In genomic region chr20:44028868-44029847, GRCh38 we compare ENCODE assay signal across 10 cellular contexts.
A peak's percentile ranks its signal among the peaks of the same experiment; 100 is the strongest.
DNase-seq lines count a peak whose midpoint lies in the region; ATAC-seq and TF ChIP-seq lines count a peak whose summit lies in the region.
"Had no signal": no experiment of that assay in that cellular context is flagged by ENCODE, and none has a peak within 500 bp of the region (broad histone marks: within the 10 kb centered on the region; RNA-seq: fewer than 3 reads in every experiment).

No MANE protein-coding gene starts in this region.

- no peak overlapping the region for H3K27ac ChIP-seq in uterus
- no peak overlapping the region for H3K27ac ChIP-seq in mammary epithelial cell (ENCODE audit: insufficient read depth, low read depth, low read length)

- no peaks in the 10 kb centered on the region for H4K20me1 ChIP-seq in mammary epithelial cell (ENCODE audit: insufficient read depth, low read length)

- peak in 6 of 34 experiments; percentile 8 to 32 (median 18) for DNase-seq in T-cell
- peak in 2 of 10 donors; percentile 14 to 19 for DNase-seq in naive thymus-derived CD8-positive, alpha-beta T cell
- no peak for DNase-seq in uterus
- DNase-seq in NCI-H82 (lab: John Stamatoyannopoulos, UW) = no peak
- DNase-seq in mammary epithelial cell = no peak
- DNase-seq: cerebellar nuclear complex, hypothalamus, NCI-H2171 had no signal

- no peaks in the 10 kb centered on the region for H3K27me3 ChIP-seq in uterus
- peaks cover 3% of the 10 kb centered on the region for H3K27me3 ChIP-seq in mammary epithelial cell (ENCODE audit: insufficient read depth, low read length)

- in situ Hi-C loops in mammary epithelial cell (cut with MboI; ENCODE audit: low sequenced_read_pairs in 2 of 2) = no loop called here

- H3K79me2 ChIP-seq in mammary epithelial cell (ENCODE audit: insufficient read depth, low read length) = no peaks in the 10 kb centered on the region

- H3K9me3 Mint-ChIP-seq in T-cell = no peaks in the 10 kb centered on the region
- no peaks in the 10 kb centered on the region for H3K9me3 Mint-ChIP-seq in naive thymus-derived CD8-positive, alpha-beta T cell

- 54% methylated on average over 13 of the region's 14 CpGs for WGBS in mammary epithelial cell (ENCODE audit: low coverage, missing lambda C conversion rate)

- TF ChIP-seq CTCF in uterus (IDR thresholded peaks at IDR 0.05) (no peak), mammary epithelial cell (conservative IDR thresholded peaks at IDR 0.05 in 1 of 2, IDR thresholded peaks at IDR 0.05 in 1 of 2; ENCODE audit: extremely low read depth in 1 of 2, insufficient read depth in 1 of 2, low read depth in 1 of 2, low read length in 2 of 2) (no peak)

- H2AFZ ChIP-seq in mammary epithelial cell (ENCODE audit: low read depth, low read length) = no peak overlapping the region

- POLR2A ChIA-PET in T-cell (lab: Charles Lee) = no interaction called here
- POLR2A ChIA-PET in naive thymus-derived CD8-positive, alpha-beta T cell (lab: Charles Lee) = interaction anchor here (0.9 to 1.3 kb wide), 3 partner anchors 9 to 571 kb away, joined by 3 to 4 read pairs (median 4); partner anchors contain the start of gene SRSF6

- no TSS peak for BruUV-seq in mammary epithelial cell (replicated peaks; lab: Mats Ljungman, UMichigan)

- CTCF ChIA-PET in T-cell (lab: Charles Lee) (no interaction called here), mammary epithelial cell (lab: Charles Lee; ENCODE audit: low non-redundant PET) (no interaction called here)

- H3K27me3 Mint-ChIP-seq in T-cell = peaks cover 0 to 23% of the 10 kb centered on the region in 2 donors
- peaks cover 6 to 19% (median 10%) of the 10 kb centered on the region in 5 donors for H3K27me3 Mint-ChIP-seq in naive thymus-derived CD8-positive, alpha-beta T cell

- H3K36me3 ChIP-seq in uterus = no peaks in the 10 kb centered on the region
- H3K36me3 ChIP-seq in mammary epithelial cell (ENCODE audit: insufficient read depth, low read length) = no peaks in the 10 kb centered on the region

- H3K4me2 ChIP-seq in mammary epithelial cell (ENCODE audit: insufficient read depth, low read depth, low read length) = no peak overlapping the region

- dilution Hi-C loops in mammary epithelial cell (cut with HindIII; ENCODE audit: low sequenced_read_pairs) = loop anchor here (5.0 kb wide), 1 partner anchor 37 kb away; no protein-coding TSS in a partner anchor

- peak overlapping the region; percentile 41 to 88 for H3K27ac Mint-ChIP-seq in T-cell
- peak overlapping the region; percentile 26 to 98 (median 91) for H3K27ac Mint-ChIP-seq in naive thymus-derived CD8-positive, alpha-beta T cell

- peak; percentile 68 for ATAC-seq in GM18511 (IDR thresholded peaks at IDR 0.05; ENCODE audit: unreplicated experiment)
- peak; percentile 90 for ATAC-seq in GM21619 (IDR thresholded peaks at IDR 0.05; ENCODE audit: unreplicated experiment)
- ATAC-seq in T-cell (replicated peaks in 1 of 4) = peak; percentile 61 to 90 (median 83)
- peak; percentile 62 to 85 for ATAC-seq in naive thymus-derived CD8-positive, alpha-beta T cell

- H3K4me3 Mint-ChIP-seq in T-cell = peak overlapping the region; percentile 17 to 70 (median 57)
- H3K4me3 Mint-ChIP-seq in naive thymus-derived CD8-positive, alpha-beta T cell = peak overlapping the region in 9 of 10 donors; percentile 37 to 95 (median 75)

- H3K4me1 ChIP-seq in uterus = no peaks in the 10 kb centered on the region
- no peaks in the 10 kb centered on the region for H3K4me1 ChIP-seq in mammary epithelial cell (ENCODE audit: insufficient read depth, low read length)

- TF ChIP-seq POLR2A in uterus (IDR thresholded peaks at IDR 0.05) = no peak

- H3K9ac ChIP-seq in mammary epithelial cell (ENCODE audit: insufficient read depth, low read length) = no peak overlapping the region

- H3K4me3 ChIP-seq in uterus (no peak overlapping the region), mammary epithelial cell (replicated peaks in 1 of 3; ENCODE audit: insufficient read depth in 1 of 3, low read depth in 2 of 3, low read length in 3 of 3) (no peak overlapping the region)

- H3K4me1 Mint-ChIP-seq in T-cell = peaks cover 38 to 56% (median 41%) of the 10 kb centered on the region in 3 donors
- H3K4me1 Mint-ChIP-seq in naive thymus-derived CD8-positive, alpha-beta T cell = peaks cover 28 to 33% (median 29%) of the 10 kb centered on the region in 4 donors

- no peaks in the 10 kb centered on the region for H3K36me3 Mint-ChIP-seq in T-cell
- H3K36me3 Mint-ChIP-seq in naive thymus-derived CD8-positive, alpha-beta T cell = no peaks in the 10 kb centered on the region

- H3K9me3 ChIP-seq in uterus = no peaks in the 10 kb centered on the region
- H3K9me3 ChIP-seq in mammary epithelial cell (replicated peaks; ENCODE audit: insufficient read depth, low read length) = no peaks in the 10 kb centered on the region

- intact Hi-C loops in uterus (cut with DNase I; ENCODE audit: low total_unique reads) = no loop called here
- intact Hi-C loops in mammary epithelial cell (cut with micrococcal nuclease) = no loop called here
